Comparison of ENCODE assay signal across 15 cellular contexts in the genomic region with DNA sequence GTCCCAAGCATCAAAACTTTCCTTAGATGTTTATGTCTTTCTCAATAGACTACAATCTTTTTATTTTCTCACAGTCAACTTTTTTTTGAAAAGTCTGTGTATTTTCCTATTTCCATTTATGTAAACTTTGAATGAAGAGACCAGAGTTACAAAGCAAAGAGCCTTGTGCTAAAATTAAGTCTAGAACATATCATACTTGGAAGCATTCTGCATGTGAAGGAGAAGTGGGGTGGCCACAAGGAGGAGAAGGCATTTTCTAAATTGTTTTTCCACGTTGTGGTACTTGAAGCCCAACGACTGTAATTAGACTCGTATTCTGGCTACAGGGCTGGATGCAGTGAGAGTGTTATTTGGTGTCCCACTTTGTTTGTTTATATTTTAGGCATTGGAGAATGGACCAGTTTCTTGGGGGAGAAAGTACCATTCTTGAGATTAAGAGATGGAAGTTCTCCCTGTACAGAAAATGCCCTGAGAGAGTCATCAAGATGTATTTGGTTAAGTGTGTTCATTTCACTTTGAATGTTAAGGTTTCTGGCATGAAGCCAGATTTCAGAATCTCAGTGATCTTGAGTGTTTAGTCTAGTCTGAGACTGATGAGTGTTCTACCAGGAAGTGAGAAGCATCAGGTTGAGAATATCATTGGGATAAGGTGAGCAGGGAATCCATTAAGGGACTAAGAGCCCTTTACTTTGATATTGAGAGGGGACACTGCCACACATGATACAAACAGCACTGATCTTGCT.
A peak's percentile ranks its signal among the peaks of the same experiment; 100 is the strongest.
DNase-seq lines count a peak whose midpoint lies in the region; ATAC-seq, FAIRE-seq and TF ChIP-seq lines count a peak whose summit lies in the region.
"Had no signal": no experiment of that assay in that cellular context is flagged by ENCODE, and none has a peak within 500 bp of the region (broad histone marks: within the 10 kb centered on the region; RNA-seq: fewer than 3 reads in every experiment).

No MANE protein-coding gene starts in this region.

- no peak overlapping the region for H2AK5ac ChIP-seq in H1 (ENCODE audit: low read depth, low read length)

- WGBS in H1 (ENCODE audit: extremely low coverage in 1 of 2, insufficient coverage in 1 of 2, insufficient read length in 1 of 2, insufficient replicate concordance in 2 of 2, low coverage in 1 of 2, low lambda C conversion rate in 2 of 2, missing lambda C conversion rate in 1 of 2), 2 experiments, result 90% methylated on average over 3 of the region's 3 CpGs; no CpG with 5 or more reads in 1 of the 2 experiments
- 4 to 8% (median 7%) methylated on average over 3 of the region's 3 CpGs for WGBS in psoas muscle, 3 donors

- no peak for TF ChIP-seq RAD21 in H1 (IDR thresholded peaks at IDR 0.05 in 1 of 2, conservative IDR thresholded peaks at IDR 0.05 in 1 of 2; ENCODE audit: low read depth in 2 of 2, low read length in 2 of 2)

- CTCF ChIA-PET in H1 (lab: Charles Lee; ENCODE audit: partially characterized antibody), result no interaction called here

- POLR2A ChIA-PET in H1 (lab: Charles Lee; ENCODE audit: partially characterized antibody), result no interaction called here

- peak; percentile 15 to 40 (median 25) for ATAC-seq in psoas muscle
- no peak for ATAC-seq in GM21528 (IDR thresholded peaks at IDR 0.05; ENCODE audit: low FRiP score, unreplicated experiment)
- ATAC-seq: activated CD4-positive, CD25-positive, alpha-beta regulatory T cell treated with anti-CD3 and anti-CD28 coated beads, Interleukin-2, amount 50 U/mL, for 24 hours had no signal

- H4K8ac ChIP-seq in H1 (ENCODE audit: extremely low read depth, insufficient read depth, low read length), result no peak overlapping the region

- no peak overlapping the region for H2BK5ac ChIP-seq in H1 (ENCODE audit: low read depth, low read length)

- no peak overlapping the region for H2BK15ac ChIP-seq in H1 (ENCODE audit: low read length)

- H3K23ac ChIP-seq in H1 (ENCODE audit: insufficient read length), result no peak overlapping the region

- H3K4ac ChIP-seq in H1 (replicated peaks; ENCODE audit: insufficient read length, low read depth, low read length), result no peak overlapping the region

- H3K56ac ChIP-seq in H1 (replicated peaks; ENCODE audit: insufficient read length, low read depth, low read length), result no peak overlapping the region

- H3K4me1 ChIP-seq in H1 (replicated peaks in 1 of 4; ENCODE audit: control insufficient read depth in 3 of 4, insufficient read depth in 4 of 4, low read length in 3 of 4) (no peaks in the 10 kb centered on the region; a peak in 1 of 7 replicates), psoas muscle (peaks cover 42% of the 10 kb centered on the region)

- H3K4me2 ChIP-seq in H1 (ENCODE audit: insufficient read depth in 1 of 2, low read depth in 2 of 2, low read length in 2 of 2), result no peak overlapping the region

- H4K5ac ChIP-seq in H1 (ENCODE audit: insufficient read length, low read depth, low read length), result no peak overlapping the region

- H2BK20ac ChIP-seq in H1 (ENCODE audit: low read length), result no peak overlapping the region

- H4K91ac ChIP-seq in H1 (replicated peaks; ENCODE audit: insufficient read length, low read length), result no peak overlapping the region

- H3K27ac ChIP-seq in H1 (ENCODE audit: low read depth, low read length) (no peak overlapping the region), psoas muscle (peak overlapping the region; percentile 82)
- H3K27ac ChIP-seq: 22Rv1, epithelial cell of prostate had no signal

- H3K23me2 ChIP-seq in H1 (ENCODE audit: low read depth, low read length), result no peaks in the 10 kb centered on the region

- H3K4me3 ChIP-seq in H1 (ENCODE audit: extremely low read depth in 1 of 4, insufficient read depth in 2 of 4, low read depth in 3 of 4, low read length in 4 of 4), result no peak overlapping the region
- peak overlapping the region; percentile 42 for H3K4me3 ChIP-seq in psoas muscle

- no peaks in the 10 kb centered on the region for H3K79me1 ChIP-seq in H1 (ENCODE audit: low read depth, low read length)

- H3K36me3 ChIP-seq in H1 (ENCODE audit: control insufficient read depth in 2 of 4, insufficient read depth in 4 of 4, low read length in 3 of 4) (no peaks in the 10 kb centered on the region), psoas muscle (ENCODE audit: insufficient read depth in 1 of 2, low read depth in 1 of 2) (no peaks in the 10 kb centered on the region)

- H2AFZ ChIP-seq in H1 (ENCODE audit: low read length), result no peak overlapping the region

- FAIRE-seq in H1 (lab: Jason Lieb, UNC), result peak; percentile 13
- FAIRE-seq: D721Med had no signal

- TF ChIP-seq CTCF in H1 (IDR thresholded peaks at IDR 0.05; ENCODE audit: control extremely low read depth in 1 of 3, insufficient read depth in 1 of 3, low read depth in 1 of 3, low read length in 3 of 3) (no peak), psoas muscle (IDR thresholded peaks at IDR 0.05) (no peak)

- no peak overlapping the region for H3K14ac ChIP-seq in H1 (ENCODE audit: insufficient read length)

- no peaks in the 10 kb centered on the region for H3K79me2 ChIP-seq in H1 (ENCODE audit: control insufficient read depth in 1 of 2, insufficient read depth in 2 of 2, low read length in 2 of 2)

- no peaks in the 10 kb centered on the region for H3K27me3 ChIP-seq in H1 (replicated peaks in 1 of 4; ENCODE audit: control insufficient read depth in 3 of 4, extremely low read depth in 1 of 4, insufficient read depth in 3 of 4, low read length in 3 of 4)
- no peaks in the 10 kb centered on the region for H3K27me3 ChIP-seq in psoas muscle (ENCODE audit: insufficient read depth in 3 of 3, low read length in 2 of 3)

- H3K18ac ChIP-seq in H1 (ENCODE audit: extremely low read depth, low read length), result no peak overlapping the region

- H4K20me1 ChIP-seq in H1 (replicated peaks in 1 of 2; ENCODE audit: control insufficient read depth in 1 of 2, insufficient read depth in 2 of 2, low read length in 2 of 2), result peaks cover 0 to 2% of the 10 kb centered on the region in 2 experiments

- H3K9ac ChIP-seq in H1 (replicated peaks in 1 of 4; ENCODE audit: extremely low read depth in 1 of 4, low read depth in 3 of 4, low read length in 3 of 4), result no peak overlapping the region

- TF ChIP-seq EP300 in H1 (IDR thresholded peaks at IDR 0.05; ENCODE audit: borderline replicate concordance in 1 of 2, low read depth in 2 of 2, low read length in 2 of 2), result no peak

- TF ChIP-seq POLR2A in H1 (IDR thresholded peaks at IDR 0.05; ENCODE audit: control extremely low read depth in 1 of 2, low read depth in 2 of 2, low read length in 2 of 2), result no peak

- DNase-seq in DMS 273 (lab: John Stamatoyannopoulos, UW; ENCODE audit: unreplicated experiment), result peak; percentile 43
- no peak for DNase-seq in DMS 273 treated with DMSO at 0.1 percent for 48 hours (lab: John Stamatoyannopoulos, UW)
- DNase-seq in NAMALWA (ENCODE audit: low spot score), result peak; percentile 7
- DNase-seq in H1 (ENCODE audit: low read depth in 1 of 2, low spot score in 2 of 2), result no peak
- DNase-seq in psoas muscle, result no peak
- DNase-seq in NCI-H2171 (lab: John Stamatoyannopoulos, UW), result no peak
- no peak for DNase-seq in occipital lobe (lab: John Stamatoyannopoulos, UW)
- DNase-seq: activated T-cell treated with anti-CD3 and anti-CD28 coated beads, Interleukin-2, amount 50 U/mL, for 48 hours; substantia nigra; SW 1271 had no signal

- H2BK12ac ChIP-seq in H1 (ENCODE audit: low read depth, low read length), result no peak overlapping the region

- intact Hi-C loops in psoas muscle (cut with DNase I), result loop anchor here (2.0 to 5.0 kb wide), 2 partner anchors 15 to 34 kb away; no protein-coding TSS in a partner anchor

- no peaks in the 10 kb centered on the region for H3K9me3 ChIP-seq in H1 (ENCODE audit: insufficient read depth in 2 of 2, low read depth in 1 of 2, low read length in 1 of 2)
- H3K9me3 ChIP-seq in psoas muscle, result no peaks in the 10 kb centered on the region

- no peak overlapping the region for H2BK120ac ChIP-seq in H1 (replicated peaks; ENCODE audit: low read depth, low read length)

TF ChIP-seq in H1, 55 proteins besides CTCF, POLR2A, EP300 and RAD21:
- TF ChIP-seq SAP30 (IDR thresholded peaks at IDR 0.05; ENCODE audit: insufficient read depth, insufficient replicate concordance, low read length) (no peak), SP4 (IDR thresholded peaks at IDR 0.05; ENCODE audit: low read length) (no peak), TEAD4 (IDR thresholded peaks at IDR 0.05; ENCODE audit: low read depth, low read length) (no peak), CBX8 (IDR thresholded peaks at IDR 0.05; ENCODE audit: borderline replicate concordance, low read depth, low read length) (no peak), SP2 (IDR thresholded peaks at IDR 0.05; ENCODE audit: low read length) (no peak), GABPA (IDR thresholded peaks at IDR 0.05; ENCODE audit: borderline replicate concordance, insufficient read depth, low read length) (no peak), POU5F1 (IDR thresholded peaks at IDR 0.05; ENCODE audit: low read depth, low read length) (no peak), SRF (IDR thresholded peaks at IDR 0.05; ENCODE audit: low read depth, low read length) (no peak), MAX (IDR thresholded peaks at IDR 0.05) (no peak), RBBP5 (IDR thresholded peaks at IDR 0.05; ENCODE audit: borderline replicate concordance, low read depth, low read length) (no peak), SIRT6 (IDR thresholded peaks at IDR 0.05; ENCODE audit: low read length) (no peak), BCL11A (IDR thresholded peaks at IDR 0.05; ENCODE audit: low read depth in 2 of 2, low read length in 2 of 2) (no peak), TBP (IDR thresholded peaks at IDR 0.05; ENCODE audit: low read depth, low read length) (no peak), EGR1 (IDR thresholded peaks at IDR 0.05; ENCODE audit: borderline replicate concordance, low read depth, low read length) (no peak), KDM5A (IDR thresholded peaks at IDR 0.05; ENCODE audit: low read length) (no peak), GTF2F1 (IDR thresholded peaks at IDR 0.05; ENCODE audit: borderline replicate concordance, low read depth, low read length) (no peak), CREB1 (IDR thresholded peaks at IDR 0.05) (no peak), JUND (IDR thresholded peaks at IDR 0.05; ENCODE audit: low read length) (no peak), RXRA (IDR thresholded peaks at IDR 0.05; ENCODE audit: insufficient read depth, low read depth, low read length) (no peak)

Comparison
In these comparisons a context has a peak if more than half of its experiments do, and no peak if none do; other contexts are left out.
1. DNase-seq: peak in DMS 273 (single experiment) and NAMALWA (single experiment); none in DMS 273 treated with DMSO at 0.1 percent for 48 hours (single experiment), H1 (0 of 2), psoas muscle (0 of 2), NCI-H2171 (single experiment) and occipital lobe (single experiment).